8 cellular contexts compared by ENCODE assay signal in genomic region chr16:588889-589657, GRCh38. TPM values are rescaled to one million over a fixed set of nuclear protein-coding genes. Genes with fewer than 3 reads are reported as not detected.
A peak's percentile ranks its signal among the peaks of the same experiment; 100 is the strongest.
DNase-seq lines count a peak whose midpoint lies in the region; ATAC-seq and TF ChIP-seq lines count a peak whose summit lies in the region.

No MANE protein-coding gene starts in this region.

- H3K9me3 Mint-ChIP-seq in GM23338 (no peaks in the 10 kb centered on the region; the same call in 1 of the 3 replicates), natural killer cell (no peaks in the 10 kb centered on the region)
- no peaks in the 10 kb centered on the region for H3K9me3 Mint-ChIP-seq in activated T-helper 17 cell treated with anti-CD3 and anti-CD28 coated beads, Interleukin-2, amount 50 U/mL, for 72 hours
- no peaks in the 10 kb centered on the region for H3K9me3 Mint-ChIP-seq in stimulated activated naive B cell treated with anti-CD40 and anti-IgM and Interleukin-4, amounts not matched to agents 10 μg/mL and 1 μg/mL and 100 μg/mL, for 72 hours

- DNase-seq in EH (ENCODE audit: low read depth), result peak; percentile 93
- peak; percentile 96 for DNase-seq in GM23338 (ENCODE audit: low spot score)
- DNase-seq in LHCN-M2 (ENCODE audit: low read depth), result peak; percentile 90
- DNase-seq in RPMI7951 (ENCODE audit: low read depth), result peak; percentile 89
- peak; percentile 93 for DNase-seq in fibroblast of mammary gland (ENCODE audit: low read depth)
- DNase-seq in natural killer cell, result peak; percentile 100
- peak; percentile 95 for DNase-seq in stimulated activated naive B cell treated with anti-CD40 and anti-IgM and Interleukin-4, amounts not matched to agents 10 μg/mL and 1 μg/mL and 100 μg/mL, for 72 hours

- peak overlapping the region; percentile 87 for H3K4me3 Mint-ChIP-seq in GM23338
- peak overlapping the region; percentile 81 for H3K4me3 Mint-ChIP-seq in activated T-helper 17 cell treated with anti-CD3 and anti-CD28 coated beads, Interleukin-2, amount 50 U/mL, for 72 hours
- peak overlapping the region; percentile 99 for H3K4me3 Mint-ChIP-seq in natural killer cell
- peak overlapping the region; percentile 97 for H3K4me3 Mint-ChIP-seq in stimulated activated naive B cell treated with anti-CD40 and anti-IgM and Interleukin-4, amounts not matched to agents 10 μg/mL and 1 μg/mL and 100 μg/mL, for 72 hours

- H3K4me1 Mint-ChIP-seq in GM23338, result peaks cover 16% of the 10 kb centered on the region
- H3K4me1 Mint-ChIP-seq in activated T-helper 17 cell treated with anti-CD3 and anti-CD28 coated beads, Interleukin-2, amount 50 U/mL, for 72 hours, result peaks cover 19% of the 10 kb centered on the region
- H3K4me1 Mint-ChIP-seq in natural killer cell, result peaks cover 17 to 45% of the 10 kb centered on the region in 2 donors
- H3K4me1 Mint-ChIP-seq in stimulated activated naive B cell treated with anti-CD40 and anti-IgM and Interleukin-4, amounts not matched to agents 10 μg/mL and 1 μg/mL and 100 μg/mL, for 72 hours, result peaks cover 30 to 63% of the 10 kb centered on the region in 2 donors

- H3K4me3 ChIP-seq in GM23338 (peak overlapping the region; percentile 98), fibroblast of mammary gland (ENCODE audit: control insufficient read depth, low read depth, low read length) (peak overlapping the region; percentile 76)

- H4K20me1 ChIP-seq in GM23338 (replicated peaks; ENCODE audit: insufficient read depth), result peaks cover 24% of the 10 kb centered on the region

- H3K27me3 Mint-ChIP-seq in GM23338 (ENCODE audit: insufficient read depth, low read depth, poor library complexity) (peaks cover 32% of the 10 kb centered on the region), natural killer cell (ENCODE audit: low read depth in 2 of 2) (no peaks in the 10 kb centered on the region)
- no peaks in the 10 kb centered on the region for H3K27me3 Mint-ChIP-seq in activated T-helper 17 cell treated with anti-CD3 and anti-CD28 coated beads, Interleukin-2, amount 50 U/mL, for 72 hours
- H3K27me3 Mint-ChIP-seq in stimulated activated naive B cell treated with anti-CD40 and anti-IgM and Interleukin-4, amounts not matched to agents 10 μg/mL and 1 μg/mL and 100 μg/mL, for 72 hours, result peaks cover 4 to 7% of the 10 kb centered on the region in 2 donors

- H3K79me2 ChIP-seq in GM23338 (replicated peaks; ENCODE audit: insufficient read depth), result peaks cover 26% of the 10 kb centered on the region

- H3F3A ChIP-seq in GM23338 (replicated peaks; ENCODE audit: low read depth), result peaks cover 8% of the 10 kb centered on the region; the same call in 1 of the 2 replicates

- H3K9me2 ChIP-seq in GM23338 (ENCODE audit: insufficient read depth), result no peaks in the 10 kb centered on the region

- intact Hi-C loops in natural killer cell (cut with micrococcal nuclease), result loop anchor here (1.0 kb wide), 4 partner anchors 19 to 164 kb away; partner anchors contain the start of genes CAPN15, METTL26 and RAB11FIP3

- peaks cover 30% of the 10 kb centered on the region for H3K27me3 ChIP-seq in GM23338 (ENCODE audit: insufficient read depth)

- peak overlapping the region; percentile 84 for H3K4me2 ChIP-seq in GM23338

- TF ChIP-seq CTCF in GM23338 (conservative IDR thresholded peaks at IDR 0.05; ENCODE audit: low read depth in 2 of 2), result no peak
- TF ChIP-seq CTCF in fibroblast of mammary gland (conservative IDR thresholded peaks at IDR 0.05; ENCODE audit: control insufficient read depth, insufficient read depth, low read depth, low read length), result no peak
- no peak for TF ChIP-seq CTCF in natural killer cell (IDR thresholded peaks at IDR 0.05)

- H3K4me1 ChIP-seq in GM23338 (ENCODE audit: insufficient read depth), result 0 out of 2 replicates have a peak, but pooled peaks cover under 1% of the 10 kb centered on the region

- peak overlapping the region; percentile 91 for H2AFZ ChIP-seq in GM23338

- H3K27ac Mint-ChIP-seq in GM23338 (peak overlapping the region; percentile 99), natural killer cell (peak overlapping the region; percentile 98 to 99)
- H3K27ac Mint-ChIP-seq in activated T-helper 17 cell treated with anti-CD3 and anti-CD28 coated beads, Interleukin-2, amount 50 U/mL, for 72 hours, result peak overlapping the region; percentile 90
- H3K27ac Mint-ChIP-seq in stimulated activated naive B cell treated with anti-CD40 and anti-IgM and Interleukin-4, amounts not matched to agents 10 μg/mL and 1 μg/mL and 100 μg/mL, for 72 hours, result peak overlapping the region; percentile 100

- H3K36me3 Mint-ChIP-seq in GM23338 (ENCODE audit: low read depth) (peaks cover 3% of the 10 kb centered on the region; the same call in 1 of the 3 replicates), natural killer cell (no peaks in the 10 kb centered on the region)
- H3K36me3 Mint-ChIP-seq in activated T-helper 17 cell treated with anti-CD3 and anti-CD28 coated beads, Interleukin-2, amount 50 U/mL, for 72 hours (ENCODE audit: low read depth), result peaks cover 16% of the 10 kb centered on the region
- H3K36me3 Mint-ChIP-seq in stimulated activated naive B cell treated with anti-CD40 and anti-IgM and Interleukin-4, amounts not matched to agents 10 μg/mL and 1 μg/mL and 100 μg/mL, for 72 hours, result peaks cover 4 to 10% of the 10 kb centered on the region in 2 donors

- no peaks in the 10 kb centered on the region for H3K36me3 ChIP-seq in GM23338 (ENCODE audit: insufficient read depth)

- peak overlapping the region; percentile 99 for H3K27ac ChIP-seq in GM23338 (ENCODE audit: low read depth)

- ATAC-seq in GM23338 (peak; percentile 75), natural killer cell (peak; percentile 75 to 87 (median 75))
- ATAC-seq in activated T-helper 17 cell treated with anti-CD3 and anti-CD28 coated beads, Interleukin-2, amount 50 U/mL, for 72 hours (replicated peaks), result peak; percentile 82
- peak; percentile 75 to 79 for ATAC-seq in stimulated activated naive B cell treated with anti-CD40 and anti-IgM and Interleukin-4, amounts not matched to agents 10 μg/mL and 1 μg/mL and 100 μg/mL, for 72 hours (replicated peaks)

TF ChIP-seq in GM23338, 12 proteins besides CTCF, POLR2A, EP300 and RAD21:
- no peak for TF ChIP-seq JUNB (IDR thresholded peaks at IDR 0.05; ENCODE audit: unreplicated experiment)
- peak; percentile 83 for TF ChIP-seq POLR2AphosphoS5 (IDR thresholded peaks at IDR 0.05; ENCODE audit: low read depth)

RNA-seq across cellular contexts. Expression of gene RAB40C, which starts 0.8 kb away (rescaled TPM):
- 24.2 and 24.6 TPM in 2 replicates for total RNA-seq in GM23338 (2014; rRNA removed; shearing (Covaris generic))
- polyA plus RNA-seq in GM23338 (2016; fragmentation: Nextera tagmentation; extraction: Ambion mirVana), result 11.2 and 12.0 TPM in 2 replicates
- total RNA-seq in LHCN-M2 (2014; rRNA removed), result 11.9 and 13.3 TPM in 2 replicates
- 9.6 TPM for polyA plus RNA-seq in LHCN-M2 (2012)
- total RNA-seq in RPMI7951 (2014; rRNA removed; shearing (Covaris generic)), result 5.5 and 7.1 TPM in 2 replicates
- total RNA-seq in activated T-helper 17 cell treated with anti-CD3 and anti-CD28 coated beads, Interleukin-2, amount 50 U/mL, for 72 hours, result 10 to 100 TPM; 12.9 TPM
- 10 to 100 TPM; 12.7 to 20.8 (median 20.0) TPM for total RNA-seq in natural killer cell

RNA-seq across cellular contexts. Expression of gene PIGQ, which starts 19.3 kb away (rescaled TPM):
- total RNA-seq in GM23338 (2014; rRNA removed; shearing (Covaris generic)), result 49.9 and 62.3 TPM in 2 replicates
- polyA plus RNA-seq in GM23338 (2016; fragmentation: Nextera tagmentation; extraction: Ambion mirVana), result 28.0 and 30.2 TPM in 2 replicates
- total RNA-seq in LHCN-M2 (2014; rRNA removed) (46.7 and 51.4 TPM in 2 replicates), natural killer cell (10 to 100 TPM; 27.6 to 40.5 (median 37.0) TPM)
- polyA plus RNA-seq in LHCN-M2 (2012), result 20.0 TPM
- total RNA-seq in RPMI7951 (2014; rRNA removed; shearing (Covaris generic)), result 14.9 and 16.2 TPM in 2 replicates
- total RNA-seq in activated T-helper 17 cell treated with anti-CD3 and anti-CD28 coated beads, Interleukin-2, amount 50 U/mL, for 72 hours, result 10 to 100 TPM; 28.0 to 34.2 TPM

RNA-seq across cellular contexts. Expression of gene NHLRC4, which starts 22.3 kb away (rescaled TPM):
- total RNA-seq in GM23338 (2014; rRNA removed; shearing (Covaris generic)), result 0.80 TPM in 1 of 2 replicates, not detected in the other
- polyA plus RNA-seq in GM23338 (2016; fragmentation: Nextera tagmentation; extraction: Ambion mirVana), result 0.14 and 0.47 TPM in 2 replicates
- total RNA-seq in LHCN-M2 (2014; rRNA removed) (0.11 TPM in 1 of 2 replicates, not detected in the other), natural killer cell (under 1 TPM; 0.28 to 0.75 (median 0.35) TPM)
- not detected for polyA plus RNA-seq in LHCN-M2 (2012)
- total RNA-seq in RPMI7951 (2014; rRNA removed; shearing (Covaris generic)), result 0.24 and 0.29 TPM in 2 replicates
- 1 to 10 TPM in 1 of 2 donors, under 1 TPM in 1; 0.80 to 1.1 TPM for total RNA-seq in activated T-helper 17 cell treated with anti-CD3 and anti-CD28 coated beads, Interleukin-2, amount 50 U/mL, for 72 hours

RNA-seq across cellular contexts. Expression of gene PRR35, which starts 28.9 kb away (rescaled TPM):
- 1.1 and 1.4 TPM in 2 replicates for total RNA-seq in GM23338 (2014; rRNA removed; shearing (Covaris generic))
- 0.32 and 0.63 TPM in 2 replicates for polyA plus RNA-seq in GM23338 (2016; fragmentation: Nextera tagmentation; extraction: Ambion mirVana)
- total RNA-seq in LHCN-M2 (2014; rRNA removed) (0.06 TPM in 1 of 2 replicates, not detected in the other), natural killer cell (under 1 TPM in 1 of 3 donors, not detected in 2; 0.20 TPM)
- 0.02 TPM for polyA plus RNA-seq in LHCN-M2 (2012)
- not detected in 2 replicates for total RNA-seq in RPMI7951 (2014; rRNA removed; shearing (Covaris generic))
- total RNA-seq in activated T-helper 17 cell treated with anti-CD3 and anti-CD28 coated beads, Interleukin-2, amount 50 U/mL, for 72 hours, result not detected

RNA-seq across cellular contexts. Expression of gene WFIKKN1, which starts 41.7 kb away (rescaled TPM):
- total RNA-seq in GM23338 (2014; rRNA removed; shearing (Covaris generic)), result 6.8 and 11.2 TPM in 2 replicates
- 3.5 and 4.0 TPM in 2 replicates for polyA plus RNA-seq in GM23338 (2016; fragmentation: Nextera tagmentation; extraction: Ambion mirVana)
- 0.06 TPM in 1 of 2 replicates, not detected in the other for total RNA-seq in LHCN-M2 (2014; rRNA removed)
- polyA plus RNA-seq in LHCN-M2 (2012), result 0.13 TPM
- 0.10 TPM in 1 of 2 replicates, not detected in the other for total RNA-seq in RPMI7951 (2014; rRNA removed; shearing (Covaris generic))
- under 1 TPM; 0.45 to 0.53 TPM for total RNA-seq in activated T-helper 17 cell treated with anti-CD3 and anti-CD28 coated beads, Interleukin-2, amount 50 U/mL, for 72 hours
- 1 to 10 TPM in 1 of 3 donors, under 1 TPM in 2; 0.60 to 1.7 (median 0.75) TPM for total RNA-seq in natural killer cell

Comparison
In these comparisons a context has a peak if more than half of its experiments do, and no peak if none do; other contexts are left out.
1. Peak in every context shown above with its lines: DNase-seq, ATAC-seq, H3K4me3 ChIP-seq and H3K27ac ChIP-seq.